8 cellular contexts compared by ENCODE assay signal in the genomic region with DNA sequence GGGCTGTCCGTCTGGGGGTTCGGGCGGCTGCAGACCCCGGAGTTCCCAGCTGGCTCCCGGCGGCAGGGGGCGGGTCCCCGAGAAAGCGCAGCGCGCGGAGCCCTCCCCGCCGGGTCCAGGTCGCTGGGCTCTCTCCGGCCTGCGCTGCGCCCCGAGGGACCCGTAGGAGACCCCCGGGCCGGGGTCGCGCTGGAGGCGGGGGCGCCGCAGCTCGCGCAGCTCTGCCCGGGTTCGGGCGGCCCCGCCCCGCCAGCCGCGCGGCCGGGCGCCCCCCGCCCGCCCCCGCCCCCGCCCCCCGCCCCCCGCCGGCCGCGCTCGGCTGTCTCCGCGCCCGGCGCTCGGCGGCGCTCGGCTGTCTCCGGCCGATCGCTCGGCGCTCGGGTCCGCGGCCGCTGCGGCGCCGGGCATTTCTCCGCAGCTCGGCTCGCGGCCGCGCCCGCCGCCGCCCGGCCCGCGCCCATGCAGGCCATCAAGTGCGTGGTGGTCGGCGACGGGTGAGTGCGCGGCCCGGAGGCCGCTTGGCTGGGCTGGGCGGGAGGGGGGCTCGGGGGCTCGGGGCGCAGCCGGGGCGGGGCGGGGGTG. TPM values are rescaled to one million over a fixed set of nuclear protein-coding genes. Genes with fewer than 3 reads are reported as not detected.
DNase-seq lines count a peak whose midpoint lies in the region; ATAC-seq, FAIRE-seq and TF ChIP-seq lines count a peak whose summit lies in the region.

RAC3 (plus strand) TSS at position 376 of the 582 bp plus-strand sequence; CDS start at position 460, 84 bp downstream.

- POLR2A ChIA-PET in activated CD4-positive, alpha-beta T cell treated with anti-CD3 and anti-CD28 coated beads, Interleukin-2, amount 10 ng/mL, durations not matched to agents 7 days and 5 days (lab: Charles Lee) = interaction anchor here (0.8 kb wide), 1 partner anchor 74 kb away, joined by 3 read pairs; no protein-coding TSS in a partner anchor
- POLR2A ChIA-PET in K562 (lab: Yijun Ruan, JAX) = interaction anchor here (0.6 to 0.9 kb wide), 4 partner anchors 41 to 240 kb away, joined by 3 to 4 read pairs (median 3); no protein-coding TSS in a partner anchor

- no peaks in the 10 kb centered on the region for H3K27me3 Mint-ChIP-seq in activated CD4-positive, alpha-beta T cell treated with anti-CD3 and anti-CD28 coated beads, Interleukin-2, amount 10 ng/mL, durations not matched to agents 7 days and 5 days

- TF ChIP-seq EP300 in K562 (IDR thresholded peaks at IDR 0.05; ENCODE audit: low read length) = no peak

- H3K9me3 Mint-ChIP-seq in activated CD4-positive, alpha-beta T cell treated with anti-CD3 and anti-CD28 coated beads, Interleukin-2, amount 10 ng/mL, durations not matched to agents 7 days and 5 days = no peaks in the 10 kb centered on the region

- no peak for TF ChIP-seq RAD21 in K562 (CRISPR knock-in tag; conservative IDR thresholded peaks at IDR 0.05 in 1 of 2, IDR thresholded peaks at IDR 0.05 in 1 of 2)

- TF ChIP-seq CTCF in K562 (IDR thresholded peaks at IDR 0.05 in 2 of 3, conservative IDR thresholded peaks at IDR 0.05 in 1 of 3; ENCODE audit: insufficient read depth in 2 of 3, low read depth in 1 of 3, low read length in 3 of 3) = no peak
- no peak for TF ChIP-seq CTCF in testis (IDR thresholded peaks at IDR 0.05)

- H3K4me2 ChIP-seq in K562 (ENCODE audit: insufficient read depth, low read length) = peak within 1 kb of the TSS; percentile 90

- no peak for DNase-seq in activated CD4-positive, alpha-beta T cell treated with anti-CD3 and anti-CD28 coated beads, Interleukin-2, amount 10 ng/mL, durations not matched to agents 7 days and 5 days
- no peak for DNase-seq in activated CD4-positive, alpha-beta T cell treated with anti-CD3 and anti-CD28 coated beads for 1 hour
- DNase-seq in NCI-H2196 treated with DMSO at 0.1 percent for 48 hours (lab: John Stamatoyannopoulos, UW; ENCODE audit: unreplicated experiment) (peak; percentile 30), K562 (ENCODE audit: extremely low read depth in 1 of 4, low spot score in 3 of 4) (peak; percentile 51 to 71 (median 63)), left lobe of liver (ENCODE audit: low spot score) (no peak), testis (no peak), OCI-M2 (lab: John Stamatoyannopoulos, UW; ENCODE audit: unreplicated experiment) (no peak)

- H3K27me3 ChIP-seq in K562 (ENCODE audit: control insufficient read depth in 2 of 2, insufficient read depth in 2 of 2, low read length in 2 of 2) (no peaks in the 10 kb centered on the region), testis (no peaks in the 10 kb centered on the region)

- peak within 1 kb of the TSS; percentile 74 for H3K4me3 Mint-ChIP-seq in activated CD4-positive, alpha-beta T cell treated with anti-CD3 and anti-CD28 coated beads, Interleukin-2, amount 10 ng/mL, durations not matched to agents 7 days and 5 days

- peak within 1 kb of the TSS; percentile 76 for H3K27ac Mint-ChIP-seq in activated CD4-positive, alpha-beta T cell treated with anti-CD3 and anti-CD28 coated beads, Interleukin-2, amount 10 ng/mL, durations not matched to agents 7 days and 5 days

- H3K27ac ChIP-seq in K562 (ENCODE audit: extremely low read depth, low read depth, low read length) (peak within 1 kb of the TSS; percentile 84), testis (peak within 1 kb of the TSS; percentile 50 to 68)

- H3K4me1 Mint-ChIP-seq in activated CD4-positive, alpha-beta T cell treated with anti-CD3 and anti-CD28 coated beads, Interleukin-2, amount 10 ng/mL, durations not matched to agents 7 days and 5 days = peaks cover 30% of the 10 kb centered on the region

- ATAC-seq in K562 = peak; percentile 41
- peak; percentile 1 for ATAC-seq in left lobe of liver
- ATAC-seq in HG02852 (IDR thresholded peaks at IDR 0.05; ENCODE audit: unreplicated experiment) = no peak

- CTCF ChIA-PET in activated CD4-positive, alpha-beta T cell treated with anti-CD3 and anti-CD28 coated beads, Interleukin-2, amount 10 ng/mL, durations not matched to agents 7 days and 5 days (lab: Charles Lee) = interaction anchor here (0.6 to 3.0 kb wide), 9 partner anchors 9 to 462 kb away, joined by 3 to 21 read pairs (median 4); partner anchors contain the start of genes CENPX and LRRC45
- CTCF ChIA-PET in K562 (lab: Yijun Ruan, JAX; ENCODE audit: low intra/inter-chr PET ratio) = interaction anchor here (0.6 to 2.4 kb wide), 5 partner anchors 72 to 750 kb away, joined by 3 to 27 read pairs (median 4); no protein-coding TSS in a partner anchor

- in situ Hi-C loops in K562 (cut with MboI) = loop anchor here (5.0 kb wide), 1 partner anchor 126 kb away; no protein-coding TSS in a partner anchor

- TF ChIP-seq POLR2A in K562 (conservative IDR thresholded peaks at IDR 0.05) = no peak
- no peak for TF ChIP-seq POLR2A in testis (IDR thresholded peaks at IDR 0.05)

- H3K9ac ChIP-seq in K562 (ENCODE audit: insufficient read depth in 1 of 2, low read depth in 2 of 2, low read length in 2 of 2) = peak within 1 kb of the TSS; percentile 87 to 97

- H3K36me3 Mint-ChIP-seq in activated CD4-positive, alpha-beta T cell treated with anti-CD3 and anti-CD28 coated beads, Interleukin-2, amount 10 ng/mL, durations not matched to agents 7 days and 5 days (ENCODE audit: low read depth) = peaks cover 17% of the 10 kb centered on the region

- FAIRE-seq in K562 (lab: Jason Lieb, UNC) = no peak

- WGBS in K562 (ENCODE audit: insufficient coverage, low coverage, missing lambda C conversion rate) = 0% methylated on average over 8 of the region's 96 CpGs
- WGBS in testis, 2 donors = 2% methylated on average over 9 of the region's 96 CpGs; no CpG with 5 or more reads in 1 of the 2 donors

- H3K4me1 ChIP-seq in K562 (replicated peaks in 1 of 2; ENCODE audit: control insufficient read depth in 2 of 2, insufficient read depth in 2 of 2, low read length in 2 of 2) (peaks cover 24 to 87% of the 10 kb centered on the region in 2 experiments), testis (peaks cover 26% of the 10 kb centered on the region)

- peaks cover 36% of the 10 kb centered on the region; the same call in 2 of the 3 replicates for H3K36me3 ChIP-seq in K562 (ENCODE audit: control insufficient read depth, insufficient read depth, low read length)
- no peaks in the 10 kb centered on the region for H3K36me3 ChIP-seq in testis (ENCODE audit: low read depth, missing control alignments)

- H3K9me1 ChIP-seq in K562 (ENCODE audit: control insufficient read depth, insufficient read depth, low read length) = peaks cover 6% of the 10 kb centered on the region

- no TSS peak for BruUV-seq in K562 (replicated peaks; lab: Mats Ljungman, UMichigan)

- no peaks in the 10 kb centered on the region for H3K9me3 ChIP-seq in K562 (replicated peaks; ENCODE audit: control insufficient read depth, insufficient read depth, low read depth, low read length)
- H3K9me3 ChIP-seq in testis = no peaks in the 10 kb centered on the region

- H3K4me3 ChIP-seq in K562 (peak within 1 kb of the TSS; percentile 74), testis (peak within 1 kb of the TSS; percentile 43 to 66)

- peaks cover 31% of the 10 kb centered on the region for H3K79me2 ChIP-seq in K562 (ENCODE audit: control insufficient read depth, insufficient read depth, low read length)

- intact Hi-C loops in K562 (cut with micrococcal nuclease) (loop anchor here (1.0 to 10.0 kb wide), 3 partner anchors 8 to 313 kb away; partner anchors contain the start of genes FASN and LRRC45), testis (cut with DNase I; ENCODE audit: low total_unique reads) (loop anchor here (10.0 kb wide), 1 partner anchor 123 kb away; no protein-coding TSS in a partner anchor)

- H2AFZ ChIP-seq in K562 (ENCODE audit: low read depth, low read length) = peak within 1 kb of the TSS; percentile 92

- peaks cover 12% of the 10 kb centered on the region; the same call in 1 of the 2 replicates for H4K20me1 ChIP-seq in K562 (replicated peaks; ENCODE audit: control insufficient read depth, insufficient read depth, low read length)

TF ChIP-seq in K562, 482 proteins besides CTCF, POLR2A, EP300 and RAD21 (continues in another document):
- TF ChIP-seq ZBTB43 (CRISPR knock-in tag; IDR thresholded peaks at IDR 0.05) = no peak
- peak; percentile 9; the same call in 1 of the 2 replicates for TF ChIP-seq PHF8 (IDR thresholded peaks at IDR 0.05; ENCODE audit: borderline replicate concordance, low read length)
- peak; percentile 19 for TF ChIP-seq CCNT2 (IDR thresholded peaks at IDR 0.05; ENCODE audit: borderline replicate concordance, extremely low read depth, insufficient read length, low read depth, low read length)

RNA-seq across cellular contexts. Expression of gene RAC3, which starts in this region (rescaled TPM):
- total RNA-seq in activated CD4-positive, alpha-beta T cell treated with anti-CD3 and anti-CD28 coated beads, Interleukin-2, amount 10 ng/mL, durations not matched to agents 7 days and 5 days = 10 to 100 TPM; 12.2 to 13.7 TPM
- total RNA-seq in K562 (2011; cell fraction: chromatin; rRNA removed; ENCODE audit: low replicate concordance) = 19.4 and 85.2 TPM in 2 replicates
- 134 and 179 TPM in 2 replicates for total RNA-seq in K562 (2011; cell fraction: nucleolus; rRNA removed)
- 71.3 and 86.0 TPM in 2 replicates for total RNA-seq in K562 (2011; cell fraction: nucleoplasm; rRNA removed)
- total RNA-seq in K562 (2014; rRNA removed) = 292 and 377 TPM in 2 replicates
- 21.8 and 30.5 TPM in 2 replicates for total RNA-seq in K562 (2014; rRNA removed; fragmentation: Illumina TruSeq; extraction: Trizol)
- total RNA-seq in K562 (2015; rRNA removed; fragmentation: Illumina TruSeq; extraction: Trizol) = 91.3 and 98.6 TPM in 2 replicates
- total RNA-seq in K562 (2021) = 133 and 139 TPM in 2 replicates
- 118 and 135 TPM in 2 replicates for polyA plus RNA-seq in K562 (2011; rRNA removed)
- 275 and 623 TPM in 2 replicates for polyA plus RNA-seq in K562 (2011; cell fraction: cytosol; rRNA removed)
- 159 and 273 TPM in 2 replicates for polyA plus RNA-seq in K562 (2011; cell fraction: nucleus; rRNA removed)
- polyA plus RNA-seq in K562 (2012) = 51.3 and 82.3 TPM in 2 replicates
- 137 and 193 TPM in 2 replicates for polyA plus RNA-seq in K562 (2014; fragmentation: Illumina TruSeq; extraction: Trizol)
- under 1 TPM; 0.23 to 0.28 TPM for polyA plus RNA-seq in K562 (2014; fragmentation: Nextera tagmentation; extraction: Ambion mirVana)
- 281 and 307 TPM in 2 replicates for polyA plus RNA-seq in K562 (2014; rRNA removed)
- 16.0 and 29.2 TPM in 2 replicates for polyA minus RNA-seq in K562 (2011; rRNA and poly(A)+ RNA removed)
- 66.2 and 68.0 TPM in 2 replicates for polyA minus RNA-seq in K562 (2011; cell fraction: cytosol; rRNA and poly(A)+ RNA removed)
- 52.2 and 55.2 TPM in 2 replicates for polyA minus RNA-seq in K562 (2011; cell fraction: nucleus; rRNA and poly(A)+ RNA removed)
- 8.7 TPM for total RNA-seq in left lobe of liver
- total RNA-seq in testis = 100 to 1,000 TPM in 1 of 2 donors, 10 to 100 TPM in 1; 74.3 to 102 TPM
- polyA plus RNA-seq in testis (ENCODE audit: insufficient read depth, low read depth, low replicate concordance) = 42.3 TPM

Comparison
In these comparisons a context has a peak if more than half of its experiments do, and no peak if none do; other contexts are left out.
1. DNase-seq: peak in NCI-H2196 treated with DMSO at 0.1 percent for 48 hours (single experiment) and K562 (4 of 4); none in activated CD4-positive, alpha-beta T cell treated with anti-CD3 and anti-CD28 coated beads, Interleukin-2, amount 10 ng/mL, durations not matched to agents 7 days and 5 days (single experiment), activated CD4-positive, alpha-beta T cell treated with anti-CD3 and anti-CD28 coated beads for 1 hour (single experiment), left lobe of liver (single experiment), testis (single experiment) and OCI-M2 (single experiment).